Comparison of ENCODE assay signal across 1 cellular context in the genomic region with DNA sequence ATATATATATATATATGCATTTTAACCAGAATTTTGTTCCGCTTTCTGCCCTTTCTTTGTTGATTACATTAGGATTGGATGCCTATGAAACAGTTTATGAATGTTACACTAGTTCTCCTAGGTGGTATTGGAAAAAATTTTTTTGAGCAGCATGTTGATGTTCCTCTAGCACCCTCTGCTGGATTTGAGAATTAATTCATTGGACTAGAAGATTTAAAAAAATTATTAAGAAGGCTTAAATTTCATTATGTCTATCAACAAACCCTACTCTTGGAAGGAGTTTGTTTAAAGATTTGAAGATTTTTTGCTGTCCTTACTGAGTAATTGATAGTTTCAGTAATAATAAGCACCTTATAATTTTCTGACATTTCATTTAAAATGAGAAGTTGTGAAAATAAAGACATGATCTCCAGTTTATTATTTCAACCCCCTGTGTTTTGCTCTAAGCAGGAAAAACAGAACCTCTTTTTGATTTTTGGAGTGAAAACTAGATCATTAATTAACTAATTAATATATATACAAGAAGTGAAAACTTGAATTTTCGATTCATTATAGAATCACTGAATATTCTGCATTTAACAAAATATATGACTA.
TF ChIP-seq lines count a peak whose summit lies in the region.

No MANE protein-coding gene starts in this region.

TF ChIP-seq in H1, 55 proteins besides CTCF, POLR2A, EP300 and RAD21 (continued from another document):
- TF ChIP-seq, protein P1, sequence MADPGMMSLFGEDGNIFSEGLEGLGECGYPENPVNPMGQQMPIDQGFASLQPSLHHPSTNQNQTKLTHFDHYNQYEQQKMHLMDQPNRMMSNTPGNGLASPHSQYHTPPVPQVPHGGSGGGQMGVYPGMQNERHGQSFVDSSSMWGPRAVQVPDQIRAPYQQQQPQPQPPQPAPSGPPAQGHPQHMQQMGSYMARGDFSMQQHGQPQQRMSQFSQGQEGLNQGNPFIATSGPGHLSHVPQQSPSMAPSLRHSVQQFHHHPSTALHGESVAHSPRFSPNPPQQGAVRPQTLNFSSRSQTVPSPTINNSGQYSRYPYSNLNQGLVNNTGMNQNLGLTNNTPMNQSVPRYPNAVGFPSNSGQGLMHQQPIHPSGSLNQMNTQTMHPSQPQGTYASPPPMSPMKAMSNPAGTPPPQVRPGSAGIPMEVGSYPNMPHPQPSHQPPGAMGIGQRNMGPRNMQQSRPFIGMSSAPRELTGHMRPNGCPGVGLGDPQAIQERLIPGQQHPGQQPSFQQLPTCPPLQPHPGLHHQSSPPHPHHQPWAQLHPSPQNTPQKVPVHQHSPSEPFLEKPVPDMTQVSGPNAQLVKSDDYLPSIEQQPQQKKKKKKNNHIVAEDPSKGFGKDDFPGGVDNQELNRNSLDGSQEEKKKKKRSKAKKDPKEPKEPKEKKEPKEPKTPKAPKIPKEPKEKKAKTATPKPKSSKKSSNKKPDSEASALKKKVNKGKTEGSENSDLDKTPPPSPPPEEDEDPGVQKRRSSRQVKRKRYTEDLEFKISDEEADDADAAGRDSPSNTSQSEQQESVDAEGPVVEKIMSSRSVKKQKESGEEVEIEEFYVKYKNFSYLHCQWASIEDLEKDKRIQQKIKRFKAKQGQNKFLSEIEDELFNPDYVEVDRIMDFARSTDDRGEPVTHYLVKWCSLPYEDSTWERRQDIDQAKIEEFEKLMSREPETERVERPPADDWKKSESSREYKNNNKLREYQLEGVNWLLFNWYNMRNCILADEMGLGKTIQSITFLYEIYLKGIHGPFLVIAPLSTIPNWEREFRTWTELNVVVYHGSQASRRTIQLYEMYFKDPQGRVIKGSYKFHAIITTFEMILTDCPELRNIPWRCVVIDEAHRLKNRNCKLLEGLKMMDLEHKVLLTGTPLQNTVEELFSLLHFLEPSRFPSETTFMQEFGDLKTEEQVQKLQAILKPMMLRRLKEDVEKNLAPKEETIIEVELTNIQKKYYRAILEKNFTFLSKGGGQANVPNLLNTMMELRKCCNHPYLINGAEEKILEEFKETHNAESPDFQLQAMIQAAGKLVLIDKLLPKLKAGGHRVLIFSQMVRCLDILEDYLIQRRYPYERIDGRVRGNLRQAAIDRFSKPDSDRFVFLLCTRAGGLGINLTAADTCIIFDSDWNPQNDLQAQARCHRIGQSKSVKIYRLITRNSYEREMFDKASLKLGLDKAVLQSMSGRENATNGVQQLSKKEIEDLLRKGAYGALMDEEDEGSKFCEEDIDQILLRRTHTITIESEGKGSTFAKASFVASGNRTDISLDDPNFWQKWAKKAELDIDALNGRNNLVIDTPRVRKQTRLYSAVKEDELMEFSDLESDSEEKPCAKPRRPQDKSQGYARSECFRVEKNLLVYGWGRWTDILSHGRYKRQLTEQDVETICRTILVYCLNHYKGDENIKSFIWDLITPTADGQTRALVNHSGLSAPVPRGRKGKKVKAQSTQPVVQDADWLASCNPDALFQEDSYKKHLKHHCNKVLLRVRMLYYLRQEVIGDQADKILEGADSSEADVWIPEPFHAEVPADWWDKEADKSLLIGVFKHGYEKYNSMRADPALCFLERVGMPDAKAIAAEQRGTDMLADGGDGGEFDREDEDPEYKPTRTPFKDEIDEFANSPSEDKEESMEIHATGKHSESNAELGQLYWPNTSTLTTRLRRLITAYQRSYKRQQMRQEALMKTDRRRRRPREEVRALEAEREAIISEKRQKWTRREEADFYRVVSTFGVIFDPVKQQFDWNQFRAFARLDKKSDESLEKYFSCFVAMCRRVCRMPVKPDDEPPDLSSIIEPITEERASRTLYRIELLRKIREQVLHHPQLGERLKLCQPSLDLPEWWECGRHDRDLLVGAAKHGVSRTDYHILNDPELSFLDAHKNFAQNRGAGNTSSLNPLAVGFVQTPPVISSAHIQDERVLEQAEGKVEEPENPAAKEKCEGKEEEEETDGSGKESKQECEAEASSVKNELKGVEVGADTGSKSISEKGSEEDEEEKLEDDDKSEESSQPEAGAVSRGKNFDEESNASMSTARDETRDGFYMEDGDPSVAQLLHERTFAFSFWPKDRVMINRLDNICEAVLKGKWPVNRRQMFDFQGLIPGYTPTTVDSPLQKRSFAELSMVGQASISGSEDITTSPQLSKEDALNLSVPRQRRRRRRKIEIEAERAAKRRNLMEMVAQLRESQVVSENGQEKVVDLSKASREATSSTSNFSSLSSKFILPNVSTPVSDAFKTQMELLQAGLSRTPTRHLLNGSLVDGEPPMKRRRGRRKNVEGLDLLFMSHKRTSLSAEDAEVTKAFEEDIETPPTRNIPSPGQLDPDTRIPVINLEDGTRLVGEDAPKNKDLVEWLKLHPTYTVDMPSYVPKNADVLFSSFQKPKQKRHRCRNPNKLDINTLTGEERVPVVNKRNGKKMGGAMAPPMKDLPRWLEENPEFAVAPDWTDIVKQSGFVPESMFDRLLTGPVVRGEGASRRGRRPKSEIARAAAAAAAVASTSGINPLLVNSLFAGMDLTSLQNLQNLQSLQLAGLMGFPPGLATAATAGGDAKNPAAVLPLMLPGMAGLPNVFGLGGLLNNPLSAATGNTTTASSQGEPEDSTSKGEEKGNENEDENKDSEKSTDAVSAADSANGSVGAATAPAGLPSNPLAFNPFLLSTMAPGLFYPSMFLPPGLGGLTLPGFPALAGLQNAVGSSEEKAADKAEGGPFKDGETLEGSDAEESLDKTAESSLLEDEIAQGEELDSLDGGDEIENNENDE (IDR thresholded peaks at IDR 0.05; ENCODE audit: insufficient replicate concordance, low read length) = no peak
- TF ChIP-seq ASH2L (IDR thresholded peaks at IDR 0.05; ENCODE audit: low read length) (no peak), BRCA1 (IDR thresholded peaks at IDR 0.05; ENCODE audit: low read depth, low read length) (no peak), SIRT6 (IDR thresholded peaks at IDR 0.05; ENCODE audit: low read length) (no peak), TAF7 (optimal IDR thresholded peaks at IDR 0.05; ENCODE audit: borderline replicate concordance, low read depth, low read length) (no peak), KDM5A (IDR thresholded peaks at IDR 0.05; ENCODE audit: low read length) (no peak), TEAD4 (IDR thresholded peaks at IDR 0.05; ENCODE audit: low read depth, low read length) (no peak), GTF2F1 (IDR thresholded peaks at IDR 0.05; ENCODE audit: borderline replicate concordance, low read depth, low read length) (no peak), CHD1 (IDR thresholded peaks at IDR 0.05; ENCODE audit: low read depth, low read length) (no peak), TCF12 (IDR thresholded peaks at IDR 0.05; ENCODE audit: low read depth, low read length) (no peak), POU5F1 (IDR thresholded peaks at IDR 0.05; ENCODE audit: low read depth, low read length) (no peak), JUND (IDR thresholded peaks at IDR 0.05; ENCODE audit: low read length) (no peak), BACH1 (IDR thresholded peaks at IDR 0.05; ENCODE audit: low read length) (no peak)
- TF ChIP-seq, protein P2, sequence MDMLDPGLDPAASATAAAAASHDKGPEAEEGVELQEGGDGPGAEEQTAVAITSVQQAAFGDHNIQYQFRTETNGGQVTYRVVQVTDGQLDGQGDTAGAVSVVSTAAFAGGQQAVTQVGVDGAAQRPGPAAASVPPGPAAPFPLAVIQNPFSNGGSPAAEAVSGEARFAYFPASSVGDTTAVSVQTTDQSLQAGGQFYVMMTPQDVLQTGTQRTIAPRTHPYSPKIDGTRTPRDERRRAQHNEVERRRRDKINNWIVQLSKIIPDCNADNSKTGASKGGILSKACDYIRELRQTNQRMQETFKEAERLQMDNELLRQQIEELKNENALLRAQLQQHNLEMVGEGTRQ (IDR thresholded peaks at IDR 0.05; ENCODE audit: low read length) = no peak
